8 cellular contexts compared by ENCODE assay signal in the genomic region with DNA sequence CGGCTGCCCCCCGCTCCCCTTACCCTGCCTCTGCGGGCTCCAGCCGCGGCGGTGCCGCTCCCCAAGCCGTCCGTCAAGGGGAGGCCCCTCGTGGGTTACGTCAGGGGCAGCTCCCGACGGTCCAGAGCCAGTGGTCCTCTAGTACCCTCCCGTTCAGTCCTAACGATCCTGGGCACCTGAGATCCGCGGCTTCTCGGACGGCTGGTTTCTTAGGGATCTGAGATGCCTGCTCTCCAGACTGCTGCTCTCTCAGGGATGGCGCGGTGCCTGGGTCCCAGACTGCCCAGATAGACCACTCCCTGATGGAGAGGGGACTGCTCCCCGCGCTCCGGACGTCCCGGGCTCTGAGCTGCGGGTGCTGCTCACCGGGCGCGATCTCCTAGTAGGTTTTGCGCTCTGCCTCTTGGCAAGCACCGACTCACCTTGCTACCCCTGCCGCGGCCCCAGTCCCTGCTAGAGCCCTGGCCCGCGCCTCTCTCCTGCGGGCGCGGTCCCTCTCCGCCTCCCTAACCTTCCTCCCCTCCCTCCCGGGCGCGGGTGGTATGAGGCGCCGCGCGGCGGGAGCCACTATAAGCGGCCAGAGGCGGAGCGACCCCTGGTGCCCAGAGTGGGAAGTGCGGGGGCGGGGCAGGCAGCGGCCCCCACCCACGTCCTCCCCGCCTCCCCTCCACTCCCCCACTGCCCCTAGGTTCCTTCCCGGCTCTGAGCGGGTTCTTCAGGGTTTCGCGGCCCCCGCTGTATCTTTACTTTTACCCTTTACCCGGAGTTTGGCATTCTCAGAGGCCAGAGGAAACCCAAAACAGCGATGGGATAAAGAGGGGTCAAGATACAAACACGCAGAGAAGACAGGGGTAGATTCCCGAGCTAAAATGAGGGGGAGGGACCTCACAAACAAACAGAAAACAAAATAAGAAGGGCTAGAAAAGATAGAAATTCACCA. TPM values are rescaled to one million over a fixed set of nuclear protein-coding genes. Genes with fewer than 3 reads are reported as not detected.
DNase-seq lines count a peak whose midpoint lies in the region; ATAC-seq and TF ChIP-seq lines count a peak whose summit lies in the region.

C1QL4 (minus strand) TSS at position 544 of the 940 bp plus-strand sequence. CDS start 711 bp downstream, outside the sequence.

- CTCF ChIA-PET in AG04450 (lab: Charles Lee): interaction anchor here (0.6 to 2.8 kb wide), 12 partner anchors 10 to 283 kb away, joined by 3 to 16 read pairs (median 4); partner anchors contain the start of genes DNAJC22 and TROAP

- no peak for TF ChIP-seq POLR2A in gastroesophageal sphincter (IDR thresholded peaks at IDR 0.05)

- peaks cover 11% of the 10 kb centered on the region for H3K4me1 ChIP-seq in Karpas-422 (ENCODE audit: low read length)
- H3K4me1 ChIP-seq in SJCRH30: peaks cover 17% of the 10 kb centered on the region; the same call in 1 of the 2 replicates
- peaks cover 0 to 28% (median 4%) of the 10 kb centered on the region in 3 donors for H3K4me1 ChIP-seq in gastroesophageal sphincter

- H3K9ac ChIP-seq in Karpas-422 (ENCODE audit: low read length): peak within 1 kb of the TSS; percentile 50

- H3K36me3 ChIP-seq in Karpas-422 (ENCODE audit: insufficient read depth, low read length) (no peaks in the 10 kb centered on the region), SJCRH30 (no peaks in the 10 kb centered on the region), gastroesophageal sphincter (no peaks in the 10 kb centered on the region)

- peak within 1 kb of the TSS; percentile 57 for H3K4me2 ChIP-seq in Karpas-422 (ENCODE audit: low read depth, low read length, poor library complexity, severe bottlenecking)

- TF ChIP-seq CTCF in AG04450 (IDR thresholded peaks at IDR 0.05; ENCODE audit: low read depth, low read length) (peak; percentile 83), gastroesophageal sphincter (IDR thresholded peaks at IDR 0.05) (peak in 3 of 4 experiments; percentile 68 to 100 (median 82))

- DNase-seq in AG04450 (ENCODE audit: low read depth, low spot score) (no peak), Karpas-422 (peak; percentile 90), SJCRH30 (peak; percentile 89 to 93), activated gamma-delta T cell treated with Interleukin-2 at 50 U/mL for 16 hours (peak; percentile 91), nucleus accumbens (lab: John Stamatoyannopoulos, UW) (peak in 47 of 56 donors; percentile 6 to 86 (median 48)), substantia nigra (lab: John Stamatoyannopoulos, UW) (peak in 43 of 49 donors; percentile 27 to 85 (median 63))

- no peaks in the 10 kb centered on the region for H3K79me2 ChIP-seq in Karpas-422 (ENCODE audit: low read length)

- no peak for TF ChIP-seq EP300 in gastroesophageal sphincter (IDR thresholded peaks at IDR 0.05)

- peak within 1 kb of the TSS; percentile 89; the same call in 1 of the 2 replicates for H2AFZ ChIP-seq in Karpas-422 (ENCODE audit: low read length)

- POLR2A ChIA-PET in AG04450 (lab: Yijun Ruan, JAX): interaction anchor here (1.0 kb wide), 1 partner anchor 11 kb away, joined by 4 read pairs; no protein-coding TSS in a partner anchor

- H4K20me1 ChIP-seq in Karpas-422 (ENCODE audit: insufficient read depth, low read depth, low read length): no peaks in the 10 kb centered on the region

- ATAC-seq in GM19023 (IDR thresholded peaks at IDR 0.05; ENCODE audit: unreplicated experiment): peak; percentile 48
- peak; percentile 86 for ATAC-seq in gastroesophageal sphincter

- H3K4me3 ChIP-seq in AG04450 (ENCODE audit: low read depth, low read length): peak within 1 kb of the TSS; percentile 52
- H3K4me3 ChIP-seq in Karpas-422 (ENCODE audit: low read length): peak within 1 kb of the TSS; percentile 44; the same call in 1 of the 2 replicates
- peak within 1 kb of the TSS; percentile 60 for H3K4me3 ChIP-seq in SJCRH30
- peak within 1 kb of the TSS in 1 of 2 donors; percentile 43 for H3K4me3 ChIP-seq in gastroesophageal sphincter

- 0% methylated on average over 1 of the region's 65 CpGs; no CpG with 5 or more reads in 1 of the 2 donors for WGBS in gastroesophageal sphincter (ENCODE audit: low coverage in 1 of 2), 2 donors

- H3K27ac ChIP-seq in AG04450 (ENCODE audit: low read depth, low read length): no peak within 1 kb of the TSS
- no peak within 1 kb of the TSS for H3K27ac ChIP-seq in Karpas-422 (ENCODE audit: low read length)
- no peak within 1 kb of the TSS for H3K27ac ChIP-seq in SJCRH30
- no peak within 1 kb of the TSS for H3K27ac ChIP-seq in gastroesophageal sphincter
- H3K27ac ChIP-seq in substantia nigra (ENCODE audit: low read depth, low read length, poor library complexity, severe bottlenecking): no peak within 1 kb of the TSS

- no peaks in the 10 kb centered on the region for H3K9me2 ChIP-seq in Karpas-422 (replicated peaks; ENCODE audit: insufficient read depth, low read length)

- H3K9me3 ChIP-seq in AG04450 (ENCODE audit: control insufficient read depth, insufficient read depth, low read length): peaks cover 5% of the 10 kb centered on the region; the same call in 1 of the 2 replicates
- no peaks in the 10 kb centered on the region for H3K9me3 ChIP-seq in Karpas-422 (ENCODE audit: low read length)
- no peaks in the 10 kb centered on the region for H3K9me3 ChIP-seq in SJCRH30 (replicated peaks)
- H3K9me3 ChIP-seq in gastroesophageal sphincter: no peaks in the 10 kb centered on the region

- H3K27me3 ChIP-seq in AG04450 (ENCODE audit: control insufficient read depth, insufficient read depth, low read length): peaks cover 72% of the 10 kb centered on the region
- H3K27me3 ChIP-seq in Karpas-422 (ENCODE audit: low read length): no peaks in the 10 kb centered on the region
- no peaks in the 10 kb centered on the region for H3K27me3 ChIP-seq in SJCRH30
- H3K27me3 ChIP-seq in gastroesophageal sphincter: peaks cover 88% of the 10 kb centered on the region

RNA-seq across cellular contexts. Expression of gene C1QL4, which starts in this region (rescaled TPM):
- 0.06 TPM in 1 of 2 replicates, not detected in the other for polyA plus RNA-seq in AG04450 (2011; rRNA removed)
- not detected in 2 replicates for polyA minus RNA-seq in AG04450 (2011; rRNA and poly(A)+ RNA removed)
- not detected in 2 replicates for total RNA-seq in Karpas-422 (2014; rRNA removed; shearing (Covaris generic); ENCODE audit: low replicate concordance)
- 1.7 and 2.1 TPM in 2 replicates for total RNA-seq in SJCRH30 (2014; rRNA removed; shearing (Covaris generic))
- not detected for total RNA-seq in gastroesophageal sphincter

Comparison
In these comparisons a context has a peak if more than half of its experiments do, and no peak if none do; other contexts are left out.
1. Peak in DNase-seq, H3K4me3 ChIP-seq, H3K9ac ChIP-seq and H3K4me2 ChIP-seq in Karpas-422; RNA of the gene not detected or under 1 TPM.
2. Peak in ATAC-seq in gastroesophageal sphincter; RNA of the gene not detected or under 1 TPM.